8 cellular contexts compared by ENCODE assay signal in the genomic region with DNA sequence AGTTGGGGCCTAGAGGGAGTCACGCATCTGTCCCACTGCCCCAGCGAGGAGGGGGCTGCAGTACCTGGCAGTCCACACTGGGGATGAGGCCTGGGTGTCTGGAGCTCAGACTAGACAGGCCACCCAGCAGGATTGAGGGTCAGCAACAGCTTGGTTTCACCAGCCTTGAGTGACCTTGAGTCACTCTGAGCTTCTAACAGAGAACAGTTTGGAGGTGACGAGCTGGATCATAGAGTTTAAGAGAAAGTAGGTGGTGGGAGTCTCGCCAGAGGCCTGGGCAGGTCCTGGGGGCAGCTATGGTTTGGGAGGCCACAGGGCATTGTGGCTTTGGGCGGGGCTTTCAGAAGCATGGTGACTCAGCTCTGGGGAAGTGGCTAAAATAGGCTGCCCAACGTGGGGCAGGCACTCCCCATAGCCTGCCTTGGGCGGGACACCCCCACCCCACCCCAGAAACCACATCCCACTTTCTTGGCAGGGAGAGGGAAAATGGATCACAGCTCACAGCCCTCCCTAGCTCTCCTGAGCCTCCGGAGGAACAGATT. TPM values are rescaled to one million over a fixed set of nuclear protein-coding genes. Genes with fewer than 3 reads are reported as not detected.
A peak's percentile ranks its signal among the peaks of the same experiment; 100 is the strongest.
DNase-seq lines count a peak whose midpoint lies in the region; ATAC-seq and TF ChIP-seq lines count a peak whose summit lies in the region.

No MANE protein-coding gene starts in this region.

- H3K36me3 Mint-ChIP-seq in brain: peaks cover 22% of the 10 kb centered on the region

- in situ Hi-C loops in GM13977 (cut with MboI; ENCODE audit: low pct_unique_long_range_greater_than_20kb, low sequenced_read_pairs, unreplicated experiment): no loop called here

- no peak for TF ChIP-seq CTCF in GM13977 (IDR thresholded peaks at IDR 0.05; ENCODE audit: extremely low read depth, insufficient read depth, missing control alignments)
- no peak for TF ChIP-seq CTCF in brain (conservative IDR thresholded peaks at IDR 0.05)
- TF ChIP-seq CTCF in right lobe of liver (IDR thresholded peaks at IDR 0.05): no peak
- no peak for TF ChIP-seq CTCF in upper lobe of right lung (IDR thresholded peaks at IDR 0.05)

- intact Hi-C loops in right lobe of liver (cut with DNase I) (no loop called here), upper lobe of right lung (cut with DNase I) (no loop called here)

- H3K9me3 Mint-ChIP-seq in brain: no peaks in the 10 kb centered on the region

- peaks cover 89% of the 10 kb centered on the region for H3K4me1 Mint-ChIP-seq in brain

- H3K27ac Mint-ChIP-seq in brain: peak overlapping the region in 4 of 5 experiments; percentile 60 to 89 (median 79)

- peak; percentile 52 for DNase-seq in GM13977 (ENCODE audit: low spot score)
- peak; percentile 60 for DNase-seq in GOT3 (lab: John Stamatoyannopoulos, UW)
- DNase-seq in LHCN-M2 (ENCODE audit: low read depth): peak; percentile 94
- DNase-seq in right lobe of liver: peak in 1 of 3 donors; percentile 62
- DNase-seq in upper lobe of right lung: peak; percentile 85
- no peak for DNase-seq in retina
- DNase-seq in NCI-H2227 (lab: John Stamatoyannopoulos, UW; ENCODE audit: unreplicated experiment): no peak

- H3K9me3 ChIP-seq in right lobe of liver (no peaks in the 10 kb centered on the region), upper lobe of right lung (no peaks in the 10 kb centered on the region)

- H3K27ac ChIP-seq in right lobe of liver: peak overlapping the region; percentile 94 to 99 (median 97)
- peak overlapping the region; percentile 79 for H3K27ac ChIP-seq in upper lobe of right lung

- H3K27me3 ChIP-seq in right lobe of liver (no peaks in the 10 kb centered on the region), upper lobe of right lung (no peaks in the 10 kb centered on the region)

- H3K4me3 Mint-ChIP-seq in brain: no peak overlapping the region

- H3K36me3 ChIP-seq in right lobe of liver: peaks cover 0 to 1% (median 0%) of the 10 kb centered on the region in 4 donors
- peaks cover 1% of the 10 kb centered on the region for H3K36me3 ChIP-seq in upper lobe of right lung

- ATAC-seq in right lobe of liver (peak in 2 of 4 donors; percentile 4 to 20), upper lobe of right lung (peak; percentile 84)

- no peak overlapping the region for H3K4me3 ChIP-seq in right lobe of liver
- H3K4me3 ChIP-seq in upper lobe of right lung: no peak overlapping the region

- H3K27me3 Mint-ChIP-seq in brain: no peaks in the 10 kb centered on the region

- no peak for TF ChIP-seq POLR2A in right lobe of liver (IDR thresholded peaks at IDR 0.05)

- H3K4me1 ChIP-seq in right lobe of liver (peaks cover 0 to 95% (median 55%) of the 10 kb centered on the region in 4 donors), upper lobe of right lung (peaks cover 74% of the 10 kb centered on the region)

- WGBS in right lobe of liver (ENCODE audit: insufficient coverage, low coverage, low lambda C conversion rate, missing lambda C conversion rate): 36% methylated on average over 5 of the region's 8 CpGs

RNA-seq across cellular contexts. Expression of a gene that starts 20.5 kb away (rescaled TPM):
- total RNA-seq in LHCN-M2 (2014; rRNA removed): 20.6 and 24.1 TPM in 2 replicates
- 11.0 TPM for polyA plus RNA-seq in LHCN-M2 (2012)
- 110 TPM for polyA plus RNA-seq in brain (ENCODE audit: insufficient read depth, low read depth, low replicate concordance)
- 10 to 100 TPM; 27.5 to 34.9 (median 30.9) TPM for total RNA-seq in right lobe of liver
- total RNA-seq in upper lobe of right lung: 59.0 TPM

RNA-seq across cellular contexts. Expression of a gene that starts 29.7 kb away (rescaled TPM):
- total RNA-seq in LHCN-M2 (2014; rRNA removed): not detected in 2 replicates
- not detected for polyA plus RNA-seq in LHCN-M2 (2012)
- polyA plus RNA-seq in brain (ENCODE audit: insufficient read depth, low read depth, low replicate concordance): not detected
- not detected for total RNA-seq in right lobe of liver
- not detected for total RNA-seq in upper lobe of right lung

Comparison
In these comparisons a context has a peak if more than half of its experiments do, and no peak if none do; other contexts are left out.
1. DNase-seq: peak in GM13977 (single experiment), GOT3 (single experiment), LHCN-M2 (single experiment) and upper lobe of right lung (single experiment); none in retina (single experiment) and NCI-H2227 (single experiment).